13 cellular contexts compared by ENCODE assay signal in the genomic region with DNA sequence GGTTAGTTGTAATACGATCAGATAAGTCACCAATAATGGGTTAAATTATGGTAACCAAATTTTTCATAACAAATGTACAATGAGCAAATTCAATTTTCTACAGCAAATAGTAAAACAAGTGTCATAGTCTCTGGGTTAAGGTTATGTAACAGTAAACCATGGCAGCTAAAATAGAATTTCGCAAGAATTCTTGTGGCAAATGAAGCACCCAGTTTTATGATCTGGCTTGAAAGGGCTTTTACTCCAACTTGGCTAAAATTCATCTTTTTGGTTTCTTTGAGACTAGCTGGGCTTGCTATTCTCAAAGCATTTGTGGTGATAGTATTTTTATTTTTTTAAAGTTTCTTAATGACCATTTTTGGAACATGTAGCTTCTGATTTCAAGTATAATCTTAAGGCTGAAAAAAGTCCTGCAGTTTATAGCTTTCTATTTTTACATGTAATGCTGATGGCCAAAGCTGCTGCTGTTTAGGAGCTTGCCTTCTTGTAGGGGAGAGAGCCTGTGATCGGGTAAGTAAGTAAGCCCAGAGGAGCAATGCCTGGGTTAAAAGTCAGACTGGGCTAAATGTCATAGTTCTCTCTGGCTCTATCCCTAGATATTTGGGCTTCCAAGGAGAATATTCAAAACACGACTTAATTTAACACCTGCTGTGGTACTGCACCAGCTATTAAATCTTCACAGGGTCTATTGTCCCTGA. TPM values are rescaled to one million over a fixed set of nuclear protein-coding genes. Genes with fewer than 3 reads are reported as not detected.
DNase-seq lines count a peak whose midpoint lies in the region; ATAC-seq, FAIRE-seq and TF ChIP-seq lines count a peak whose summit lies in the region.
"Had no signal": no experiment of that assay in that cellular context is flagged by ENCODE, and none has a peak within 500 bp of the region (broad histone marks: within the 10 kb centered on the region; RNA-seq: fewer than 3 reads in every experiment).

No MANE protein-coding gene starts in this region.

- no peak for TF ChIP-seq POLR2A in NB4 (IDR thresholded peaks at IDR 0.05; ENCODE audit: extremely low read depth, insufficient read length)
- no peak for TF ChIP-seq POLR2A in sigmoid colon (IDR thresholded peaks at IDR 0.05)
- no peak for TF ChIP-seq POLR2A in GM12891 (IDR thresholded peaks at IDR 0.05; ENCODE audit: low read depth, low read length)

- peaks cover 9% of the 10 kb centered on the region for H3K9me3 Mint-ChIP-seq in activated T-cell treated with anti-CD3 and anti-CD28 coated beads, Interleukin-2, amount 50 U/mL, for 4 hours

- H3K4me1 ChIP-seq in sigmoid colon: peaks cover 0 to 21% (median 17%) of the 10 kb centered on the region in 4 donors
- H3K4me1 ChIP-seq: pancreas, Peyer's patch had no signal

- H3K27ac ChIP-seq in sigmoid colon: peak overlapping the region; percentile 27 to 76 (median 54)
- H3K27ac ChIP-seq: pancreas, Peyer's patch had no signal

- H3K27me3 Mint-ChIP-seq in activated T-cell treated with anti-CD3 and anti-CD28 coated beads, Interleukin-2, amount 50 U/mL, for 4 hours (ENCODE audit: low read depth): peaks cover 3% of the 10 kb centered on the region

- H3K27me3 ChIP-seq in sigmoid colon: no peaks in the 10 kb centered on the region
- H3K27me3 ChIP-seq: pancreas, Peyer's patch had no signal

- 83% methylated on average over 4 of the region's 4 CpGs for WGBS in sigmoid colon, 2 donors

- peaks cover 3% of the 10 kb centered on the region for H3K36me3 Mint-ChIP-seq in activated T-cell treated with anti-CD3 and anti-CD28 coated beads, Interleukin-2, amount 50 U/mL, for 4 hours (ENCODE audit: insufficient read depth)

- no peak overlapping the region for H3K4me3 Mint-ChIP-seq in activated T-cell treated with anti-CD3 and anti-CD28 coated beads, Interleukin-2, amount 50 U/mL, for 4 hours
- H3K4me3 Mint-ChIP-seq: activated T-cell treated with anti-CD3 and anti-CD28 coated beads, Interleukin-2, amount 50 U/mL, for 72 hours; T-helper 2 cell treated with Interferon-gamma antibody and Interleukin-4, amounts not matched to agents 5 μg/mL and 100 μg/mL, for 36 hours had no signal

- H3K9me3 ChIP-seq in sigmoid colon: peaks cover 0 to 6% (median 2%) of the 10 kb centered on the region in 4 donors
- H3K9me3 ChIP-seq: pancreas had no signal

- no peak for ATAC-seq in activated T-cell treated with anti-CD3 and anti-CD28 coated beads, Interleukin-2, amount 50 U/mL, for 4 hours

- TF ChIP-seq EP300 in sigmoid colon (IDR thresholded peaks at IDR 0.05): no peak

- DNase-seq in GM03348 (ENCODE audit: low spot score) (peak; percentile 53), NB4 (ENCODE audit: low read depth) (peak; percentile 73), fibroblast of the aortic adventitia (ENCODE audit: low read depth) (peak; percentile 69), sigmoid colon (no peak), GM12891 (ENCODE audit: insufficient read length, low spot score) (no peak), hippocampal formation (lab: John Stamatoyannopoulos, UW) (no peak)
- DNase-seq in activated T-cell treated with anti-CD3 and anti-CD28 coated beads, Interleukin-2, amount 50 U/mL, for 4 hours: no peak
- DNase-seq in stimulated activated CD4-positive, alpha-beta T cell treated with anti-CD3 and anti-CD28 coated beads, Interleukin-2, amount 100 ng/mL, for 48 hours: no peak

- FAIRE-seq in GM12891 (lab: Jason Lieb, UNC): no peak
- FAIRE-seq: urothelium cell line had no signal

- H3K36me3 ChIP-seq in sigmoid colon: no peaks in the 10 kb centered on the region
- H3K36me3 ChIP-seq: pancreas, Peyer's patch had no signal

- TF ChIP-seq CTCF in NB4 (IDR thresholded peaks at IDR 0.05; ENCODE audit: low read depth, low read length) (no peak), fibroblast of the aortic adventitia (IDR thresholded peaks at IDR 0.05; ENCODE audit: insufficient read depth, low read length) (no peak), sigmoid colon (IDR thresholded peaks at IDR 0.05) (no peak)

- H3K4me3 ChIP-seq in NB4 (ENCODE audit: low read depth, low read length) (no peak overlapping the region), fibroblast of the aortic adventitia (ENCODE audit: low read depth, low read length) (no peak overlapping the region), sigmoid colon (no peak overlapping the region)
- H3K4me3 ChIP-seq: pancreas, Peyer's patch had no signal

- intact Hi-C loops in sigmoid colon (cut with DNase I): loop anchor here (2.0 to 10.0 kb wide), 3 partner anchors 120 to 1707 kb away; no protein-coding TSS in a partner anchor

- no peaks in the 10 kb centered on the region for H3K4me1 Mint-ChIP-seq in activated T-cell treated with anti-CD3 and anti-CD28 coated beads, Interleukin-2, amount 50 U/mL, for 4 hours (ENCODE audit: low read depth)

TF ChIP-seq in GM12891, 5 proteins besides CTCF, POLR2A, EP300 and RAD21:
- TF ChIP-seq TAF1 (IDR thresholded peaks at IDR 0.05; ENCODE audit: low read depth, low read length): no peak
- TF ChIP-seq POLR2AphosphoS5 (IDR thresholded peaks at IDR 0.05; ENCODE audit: low read depth, low read length): no peak
- TF ChIP-seq POU2F2 (IDR thresholded peaks at IDR 0.05; ENCODE audit: low read depth, low read length): no peak
- TF ChIP-seq PAX5 (IDR thresholded peaks at IDR 0.05; ENCODE audit: insufficient read depth, low read length, severe bottlenecking): no peak
- TF ChIP-seq SPI1 (IDR thresholded peaks at IDR 0.05; ENCODE audit: low read depth, low read length): no peak

RNA-seq across cellular contexts. Expression of gene SYPL1, which starts 55.5 kb away (rescaled TPM):
- 69.5 and 72.2 TPM in 2 replicates for total RNA-seq in fibroblast of the aortic adventitia (ENCODE audit: low replicate concordance)
- total RNA-seq in sigmoid colon: 100 to 1,000 TPM in 3 of 4 donors, 10 to 100 TPM in 1; 99.5 to 184 (median 144) TPM
- 10 to 100 TPM; 21.0 to 84.0 (median 24.3) TPM for polyA plus RNA-seq in sigmoid colon
- 10 to 100 TPM; 20.0 to 24.1 (median 21.5) TPM for total RNA-seq in activated T-cell treated with anti-CD3 and anti-CD28 coated beads, Interleukin-2, amount 50 U/mL, for 4 hours
- 29.5 TPM for polyA plus RNA-seq in GM12891 (2012; ENCODE audit: low read depth, missing spikeins)

Comparison
In these comparisons a context has a peak if more than half of its experiments do, and no peak if none do; other contexts are left out.
1. DNase-seq: peak in GM03348 (single experiment), NB4 (single experiment) and fibroblast of the aortic adventitia (single experiment); none in sigmoid colon (single experiment), activated T-cell treated with anti-CD3 and anti-CD28 coated beads, Interleukin-2, amount 50 U/mL, for 4 hours (single experiment), GM12891 (single experiment), hippocampal formation (0 of 2) and stimulated activated CD4-positive, alpha-beta T cell treated with anti-CD3 and anti-CD28 coated beads, Interleukin-2, amount 100 ng/mL, for 48 hours (0 of 2).